ENCODE assay signal across 1 cellular context in the genomic region with DNA sequence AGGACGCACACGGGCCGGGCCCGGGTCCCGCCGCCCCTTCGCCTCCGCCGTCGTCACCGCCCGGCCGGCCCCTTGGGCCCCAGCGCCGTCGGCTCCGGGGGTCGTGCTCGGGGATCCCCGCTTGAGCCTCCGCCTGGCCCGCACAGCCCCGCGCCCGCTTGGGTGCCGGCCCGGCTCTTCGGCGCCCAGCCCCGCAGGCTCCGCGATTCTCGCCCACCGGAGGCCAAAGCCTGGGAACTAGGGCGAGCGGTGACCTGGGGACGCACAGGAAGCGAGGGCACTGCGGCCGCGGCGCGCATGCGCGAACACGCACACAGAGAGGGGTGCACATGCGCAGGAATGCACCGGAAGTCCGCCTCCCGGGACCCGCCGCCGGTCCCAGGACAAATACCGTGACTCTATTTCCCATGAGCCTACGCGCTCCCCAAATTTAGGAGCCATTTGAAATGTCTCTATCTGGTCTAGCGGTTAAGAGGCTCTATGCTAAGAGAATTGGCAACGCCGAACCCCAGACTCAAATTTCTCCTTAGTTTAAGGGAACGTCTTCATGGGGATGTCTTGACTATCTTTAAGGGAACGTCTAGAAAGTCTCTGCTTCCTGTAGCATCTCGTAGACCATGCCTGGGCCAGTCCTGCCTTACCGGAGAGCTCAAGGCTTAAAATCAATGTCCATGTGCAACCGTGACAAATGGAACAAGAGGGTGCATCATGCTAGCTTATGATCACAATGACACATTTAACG.
TF ChIP-seq lines count a peak whose summit lies in the region.

TSS of gene ZNF12 (minus strand) at position 282 of the 742 bp plus-strand sequence. CDS start 1,774 bp downstream, outside the sequence.

TF ChIP-seq in GM23338, 12 proteins besides CTCF, POLR2A, EP300 and RAD21 (continued from another document):
- TF ChIP-seq ZNF462 (CRISPR knock-in tag; IDR thresholded peaks at IDR 0.05) = no peak
- no peak for TF ChIP-seq NANOG (IDR thresholded peaks at IDR 0.05; ENCODE audit: borderline replicate concordance)
- no peak for TF ChIP-seq REST (IDR thresholded peaks at IDR 0.05; ENCODE audit: unreplicated experiment)
- TF ChIP-seq STAT1 (IDR thresholded peaks at IDR 0.05; ENCODE audit: unreplicated experiment) = no peak
- TF ChIP-seq ETS1 (IDR thresholded peaks at IDR 0.05) = peak; percentile 58; the same call in 1 of the 2 replicates
